In the genomic region with DNA sequence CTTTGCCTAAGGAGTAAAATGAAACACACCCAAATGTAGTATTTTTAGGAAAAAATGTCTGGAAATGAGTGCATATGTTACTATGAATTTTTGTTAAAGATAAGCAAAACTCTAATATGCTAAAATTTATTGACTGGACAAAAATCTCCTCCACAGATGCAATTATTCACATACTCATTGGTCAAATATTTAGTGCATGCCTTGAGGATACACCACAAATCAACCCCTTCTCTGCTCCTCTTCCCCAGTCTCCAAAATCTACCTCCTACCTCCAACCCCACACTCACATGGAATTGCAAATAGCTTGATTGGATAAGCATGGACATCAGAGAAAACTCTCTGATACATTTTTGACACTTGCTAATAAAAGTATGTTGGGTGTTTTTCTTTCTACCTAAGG, we compare ENCODE assay signal across 22 cellular contexts.
DNase-seq lines count a peak whose midpoint lies in the region; ATAC-seq and TF ChIP-seq lines count a peak whose summit lies in the region.
"Had no signal": no experiment of that assay in that cellular context is flagged by ENCODE, and none has a peak within 500 bp of the region (broad histone marks: within the 10 kb centered on the region; RNA-seq: fewer than 3 reads in every experiment).

No MANE protein-coding gene starts in this region.

- no peaks in the 10 kb centered on the region for H3K79me2 ChIP-seq in smooth muscle cell (ENCODE audit: low read depth)

- no peaks in the 10 kb centered on the region for H3K9me3 ChIP-seq in left lung
- H3K9me3 ChIP-seq in smooth muscle cell (replicated peaks; ENCODE audit: low read depth) = no peaks in the 10 kb centered on the region
- H3K9me3 ChIP-seq: body of pancreas, HAP-1, stomach had no signal

- H3K27ac ChIP-seq in left lung = peak overlapping the region; percentile 78 to 87
- peak overlapping the region; percentile 85 for H3K27ac ChIP-seq in smooth muscle cell (ENCODE audit: low read depth)

- H3K36me3 ChIP-seq in left lung (no peaks in the 10 kb centered on the region), smooth muscle cell (ENCODE audit: low read depth) (no peaks in the 10 kb centered on the region)
- H3K36me3 ChIP-seq: HAP-1, stomach had no signal

- peak; percentile 73 for DNase-seq in AG10803 (ENCODE audit: low read depth)
- DNase-seq in M059J (ENCODE audit: low read depth) = peak; percentile 45
- DNase-seq in left lung = no peak
- no peak for DNase-seq in smooth muscle cell (lab: John Stamatoyannopoulos, UW; ENCODE audit: unreplicated experiment)
- DNase-seq in HUDEP-2 (lab: John Stamatoyannopoulos, UW; ENCODE audit: unreplicated experiment in 76 of 76) = no peak
- no peak for DNase-seq in dermis blood vessel endothelial cell
- DNase-seq in T-helper 2 cell = no peak
- no peak for DNase-seq in epidermal melanocyte (ENCODE audit: insufficient read length, low spot score)
- DNase-seq: body of pancreas; CD8-positive, alpha-beta memory T cell; DMS79; endodermal cell; glutamatergic neuron; Kasumi-1; midbrain; NCI-H524; nephron progenitor cell; small intestine; stimulated activated CD4-positive, alpha-beta T cell treated with anti-CD3 and anti-CD28 coated beads, Interleukin-4, amount 100 ng/mL, for 1 hour; stomach had no signal

- intact Hi-C loops in left lung (cut with DNase I) = no loop called here

- peaks cover 12 to 68% of the 10 kb centered on the region in 2 donors for H3K4me1 ChIP-seq in left lung
- H3K4me1 ChIP-seq in smooth muscle cell (ENCODE audit: low read depth) = peaks cover 21% of the 10 kb centered on the region

- TF ChIP-seq CTCF in AG10803 (conservative IDR thresholded peaks at IDR 0.05; ENCODE audit: low read length) (no peak), left lung (IDR thresholded peaks at IDR 0.05) (no peak), smooth muscle cell (IDR thresholded peaks at IDR 0.05; ENCODE audit: borderline replicate concordance, insufficient read depth, poor library complexity, severe bottlenecking) (no peak)

- H3K4me2 ChIP-seq in smooth muscle cell = no peak overlapping the region

- H3K27me3 ChIP-seq in left lung = no peaks in the 10 kb centered on the region
- no peaks in the 10 kb centered on the region for H3K27me3 ChIP-seq in smooth muscle cell (ENCODE audit: low read depth)
- H3K27me3 ChIP-seq: body of pancreas, stomach had no signal

- no peak overlapping the region for H3K4me3 ChIP-seq in AG10803 (ENCODE audit: low read length)
- H3K4me3 ChIP-seq in left lung = no peak overlapping the region
- H3K4me3 ChIP-seq in smooth muscle cell = no peak overlapping the region
- H3K4me3 ChIP-seq: body of pancreas, HAP-1, stomach had no signal

- peaks cover 21% of the 10 kb centered on the region for H3F3A ChIP-seq in smooth muscle cell (ENCODE audit: low read depth)

- H3K9ac ChIP-seq in smooth muscle cell (ENCODE audit: low read depth) = no peak overlapping the region

- no peak for ATAC-seq in left lung
- ATAC-seq: activated naive CD4-positive, alpha-beta T cell treated with anti-CD3 and anti-CD28 coated beads, Interleukin-2, amount 50 U/mL, for 72 hours; body of pancreas had no signal

- H2AFZ ChIP-seq in smooth muscle cell (ENCODE audit: low read depth) = no peak overlapping the region

- no peaks in the 10 kb centered on the region for H4K20me1 ChIP-seq in smooth muscle cell (ENCODE audit: low read depth)

Comparison
In these comparisons a context has a peak if more than half of its experiments do, and no peak if none do; other contexts are left out.
1. DNase-seq: peak in AG10803 (single experiment) and M059J (single experiment); none in left lung (0 of 2), smooth muscle cell (single experiment), HUDEP-2 (0 of 76), dermis blood vessel endothelial cell (single experiment), T-helper 2 cell (0 of 5) and epidermal melanocyte (single experiment).